In genomic region chr12:51926718-51927117, GRCh38 we compare ENCODE assay signal across 8 cellular contexts. TPM values are rescaled to one million over a fixed set of nuclear protein-coding genes. Genes with fewer than 3 reads are reported as not detected.
DNase-seq lines count a peak whose midpoint lies in the region; ATAC-seq and TF ChIP-seq lines count a peak whose summit lies in the region.

No MANE protein-coding gene starts in this region.

- no peaks in the 10 kb centered on the region for H3K27me3 ChIP-seq in mammary epithelial cell (ENCODE audit: insufficient read depth, low read length)

- H3K36me3 ChIP-seq in mammary epithelial cell (ENCODE audit: insufficient read depth, low read length), result no peaks in the 10 kb centered on the region

- intact Hi-C loops in mammary epithelial cell (cut with micrococcal nuclease), result loop anchor here (1.0 kb wide), 2 partner anchors 54 to 97 kb away; no protein-coding TSS in a partner anchor
- intact Hi-C loops in natural killer cell (cut with micrococcal nuclease), result loop anchor here (1.0 kb wide), 1 partner anchor 54 kb away; no protein-coding TSS in a partner anchor

- H3K27ac ChIP-seq in mammary epithelial cell (ENCODE audit: insufficient read depth, low read depth, low read length), result no peak overlapping the region

- H4K20me1 ChIP-seq in mammary epithelial cell (ENCODE audit: insufficient read depth, low read length), result no peaks in the 10 kb centered on the region

- H3K4me3 Mint-ChIP-seq in natural killer cell, result no peak overlapping the region

- no peaks in the 10 kb centered on the region for H3K79me2 ChIP-seq in mammary epithelial cell (ENCODE audit: insufficient read depth, low read length)

- peaks cover 0 to 10% of the 10 kb centered on the region in 2 donors for H3K4me1 Mint-ChIP-seq in natural killer cell

- no peaks in the 10 kb centered on the region for H3K36me3 Mint-ChIP-seq in natural killer cell

- no peaks in the 10 kb centered on the region for H3K9me3 ChIP-seq in mammary epithelial cell (replicated peaks; ENCODE audit: insufficient read depth, low read length)

- in situ Hi-C loops in mammary epithelial cell (cut with MboI; ENCODE audit: low sequenced_read_pairs in 2 of 2), result loop anchor here (5.0 kb wide), 2 partner anchors 46 to 51 kb away; no protein-coding TSS in a partner anchor

- no peaks in the 10 kb centered on the region for H3K4me1 ChIP-seq in mammary epithelial cell (ENCODE audit: insufficient read depth, low read length)

- H2AFZ ChIP-seq in mammary epithelial cell (ENCODE audit: low read depth, low read length), result no peak overlapping the region

- no peak overlapping the region for H3K9ac ChIP-seq in mammary epithelial cell (ENCODE audit: insufficient read depth, low read length)

- no peak overlapping the region for H3K4me2 ChIP-seq in mammary epithelial cell (ENCODE audit: insufficient read depth, low read depth, low read length)

- DNase-seq in activated gamma-delta T cell treated with Interleukin-2 at 50 U/mL for 16 hours (peak; percentile 45), activated gamma-delta T cell (lab: John Stamatoyannopoulos, UW) (no peak), T-helper 2 cell (peak in 3 of 5 experiments; percentile 33 to 56 (median 39)), mammary epithelial cell (peak; percentile 35), natural killer cell (no peak), NCI-H1694 (lab: John Stamatoyannopoulos, UW) (no peak)

- no peaks in the 10 kb centered on the region for H3K9me3 Mint-ChIP-seq in natural killer cell

- no peak overlapping the region for H3K27ac Mint-ChIP-seq in natural killer cell

- H3K4me3 ChIP-seq in mammary epithelial cell (replicated peaks in 1 of 3; ENCODE audit: insufficient read depth in 1 of 3, low read depth in 2 of 3, low read length in 3 of 3), result no peak overlapping the region

- dilution Hi-C loops in mammary epithelial cell (cut with HindIII; ENCODE audit: low sequenced_read_pairs), result loop anchor here (5.0 kb wide), 1 partner anchor 51 kb away; no protein-coding TSS in a partner anchor

- CTCF ChIA-PET in mammary epithelial cell (lab: Charles Lee; ENCODE audit: low non-redundant PET), result interaction anchor here (0.5 kb wide), 1 partner anchor 38 kb away, joined by 3 read pairs; no protein-coding TSS in a partner anchor

- TF ChIP-seq CTCF in mammary epithelial cell (conservative IDR thresholded peaks at IDR 0.05 in 1 of 2, IDR thresholded peaks at IDR 0.05 in 1 of 2; ENCODE audit: extremely low read depth in 1 of 2, insufficient read depth in 1 of 2, low read depth in 1 of 2, low read length in 2 of 2) (peak; percentile 85 to 89), natural killer cell (IDR thresholded peaks at IDR 0.05) (peak; percentile 42)

- BruUV-seq in mammary epithelial cell (replicated peaks; lab: Mats Ljungman, UMichigan), result no TSS peak

- ATAC-seq in natural killer cell, result peak in 2 of 3 donors; percentile 51 to 55
- ATAC-seq in GM18517 (IDR thresholded peaks at IDR 0.05; ENCODE audit: unreplicated experiment), result no peak
- no peak for ATAC-seq in HG03432 (IDR thresholded peaks at IDR 0.05; ENCODE audit: unreplicated experiment)

- H3K27me3 Mint-ChIP-seq in natural killer cell (ENCODE audit: low read depth in 2 of 2), result peaks cover 0 to 5% of the 10 kb centered on the region in 2 donors

- WGBS in mammary epithelial cell (ENCODE audit: low coverage, missing lambda C conversion rate), result 68% methylated on average over 2 of the region's 2 CpGs

RNA-seq across cellular contexts. Expression of gene ACVRL1, which starts 19.4 kb away (rescaled TPM):
- under 1 TPM in 1 of 2 donors, not detected in 1; 0.33 TPM for total RNA-seq in mammary epithelial cell
- not detected for polyA plus RNA-seq in mammary epithelial cell
- polyA minus RNA-seq in mammary epithelial cell, result not detected
- under 1 TPM in 1 of 3 donors, not detected in 2; 0.57 TPM for total RNA-seq in natural killer cell

RNA-seq across cellular contexts. Expression of gene ACVR1B, which starts 24.8 kb away (rescaled TPM):
- 10 to 100 TPM; 13.7 to 19.6 TPM for total RNA-seq in mammary epithelial cell
- 10.8 TPM for polyA plus RNA-seq in mammary epithelial cell
- polyA minus RNA-seq in mammary epithelial cell, result 13.8 TPM
- 1 to 10 TPM; 5.9 to 9.6 (median 6.6) TPM for total RNA-seq in natural killer cell

RNA-seq across cellular contexts. Expression of gene ANKRD33, which starts 38.8 kb away (rescaled TPM):
- not detected for total RNA-seq in mammary epithelial cell
- not detected for polyA plus RNA-seq in mammary epithelial cell
- not detected for polyA minus RNA-seq in mammary epithelial cell
- not detected for total RNA-seq in natural killer cell

Comparison
In these comparisons a context has a peak if more than half of its experiments do, and no peak if none do; other contexts are left out.
1. DNase-seq: peak in activated gamma-delta T cell treated with Interleukin-2 at 50 U/mL for 16 hours (single experiment), T-helper 2 cell (3 of 5) and mammary epithelial cell (single experiment); none in activated gamma-delta T cell (single experiment), natural killer cell (single experiment) and NCI-H1694 (single experiment).
2. ATAC-seq: peak in natural killer cell (2 of 3); none in GM18517 (single experiment) and HG03432 (single experiment).